ENCODE assay signal across 11 cellular contexts in genomic region chr18:44723973-44724778, GRCh38. TPM values are rescaled to one million over a fixed set of nuclear protein-coding genes. Genes with fewer than 3 reads are reported as not detected.
DNase-seq lines count a peak whose midpoint lies in the region; ATAC-seq, FAIRE-seq and TF ChIP-seq lines count a peak whose summit lies in the region.
"Had no signal": no experiment of that assay in that cellular context is flagged by ENCODE, and none has a peak within 500 bp of the region (broad histone marks: within the 10 kb centered on the region; RNA-seq: fewer than 3 reads in every experiment).

No MANE protein-coding gene starts in this region.

- DNase-seq in CD4-positive, CD25-positive, alpha-beta regulatory T cell = peak in 1 of 3 donors; percentile 51
- DNase-seq in astrocyte of the hippocampus (ENCODE audit: low read depth, low spot score) = peak; percentile 33
- no peak for DNase-seq in neural progenitor cell (ENCODE audit: low spot score)
- DNase-seq in H54 (ENCODE audit: insufficient read length, low spot score) = no peak
- DNase-seq in superior temporal gyrus (ENCODE audit: extremely low spot score) = no peak
- DNase-seq: DMS 273 treated with DMSO at 0.1 percent for 48 hours, H7, NCI-H2081 had no signal

- TF ChIP-seq POLR2A in H54 (IDR thresholded peaks at IDR 0.05; ENCODE audit: low read depth, low read length) = no peak

- H3K9me3 ChIP-seq in CD4-positive, CD25-positive, alpha-beta regulatory T cell (ENCODE audit: control insufficient read depth in 2 of 2, low read length in 2 of 2) = no peaks in the 10 kb centered on the region
- H3K9me3 ChIP-seq in KOPT-K1 (ENCODE audit: insufficient read depth, low read length, poor library complexity, severe bottlenecking) (no peaks in the 10 kb centered on the region), neural progenitor cell (ENCODE audit: low read depth) (no peaks in the 10 kb centered on the region)

- H3K36me3 Mint-ChIP-seq in CD4-positive, CD25-positive, alpha-beta regulatory T cell = no peaks in the 10 kb centered on the region
- peaks cover 12% of the 10 kb centered on the region for H3K36me3 Mint-ChIP-seq in neural progenitor cell

- H3K27ac Mint-ChIP-seq in CD4-positive, CD25-positive, alpha-beta regulatory T cell = peak overlapping the region; percentile 33 to 86 (median 85)
- peak overlapping the region; percentile 81 for H3K27ac Mint-ChIP-seq in neural progenitor cell

- H3K9ac ChIP-seq in neural progenitor cell = no peak overlapping the region

- no peak overlapping the region for H2AFZ ChIP-seq in neural progenitor cell (replicated peaks)

- peaks cover 41% of the 10 kb centered on the region for H3K4me1 ChIP-seq in CD4-positive, CD25-positive, alpha-beta regulatory T cell (ENCODE audit: control insufficient read depth, insufficient read depth, low read length, poor library complexity, severe bottlenecking)
- H3K4me1 ChIP-seq in neural progenitor cell = peaks cover 52% of the 10 kb centered on the region

- H3K27me3 ChIP-seq in CD4-positive, CD25-positive, alpha-beta regulatory T cell (ENCODE audit: control insufficient read depth, insufficient read depth, low read length) = no peaks in the 10 kb centered on the region
- H3K27me3 ChIP-seq in neural progenitor cell = no peaks in the 10 kb centered on the region

- H3F3A ChIP-seq in neural progenitor cell (ENCODE audit: low read depth) = no peaks in the 10 kb centered on the region

- TF ChIP-seq CTCF in neural progenitor cell (IDR thresholded peaks at IDR 0.05) = no peak

- no peak overlapping the region for H3K4me3 ChIP-seq in CD4-positive, CD25-positive, alpha-beta regulatory T cell (ENCODE audit: low read depth, low read length)
- H3K4me3 ChIP-seq in neural progenitor cell = no peak overlapping the region

- peaks cover 21 to 62% (median 53%) of the 10 kb centered on the region in 4 donors for H3K4me1 Mint-ChIP-seq in CD4-positive, CD25-positive, alpha-beta regulatory T cell
- peaks cover 69% of the 10 kb centered on the region for H3K4me1 Mint-ChIP-seq in neural progenitor cell

- ATAC-seq in CD4-positive, CD25-positive, alpha-beta regulatory T cell (ENCODE audit: low read depth in 2 of 2) = peak in 1 of 2 donors; percentile 12
- ATAC-seq in HG02884 (IDR thresholded peaks at IDR 0.05; ENCODE audit: unreplicated experiment) (no peak), GM19467 (IDR thresholded peaks at IDR 0.05; ENCODE audit: unreplicated experiment) (no peak)

- H3K36me3 ChIP-seq in CD4-positive, CD25-positive, alpha-beta regulatory T cell (ENCODE audit: control insufficient read depth, insufficient read depth, low read length) = no peaks in the 10 kb centered on the region
- H3K36me3 ChIP-seq in KOPT-K1 (ENCODE audit: insufficient read depth, low read length) (no peaks in the 10 kb centered on the region), neural progenitor cell (no peaks in the 10 kb centered on the region)

- H3K79me2 ChIP-seq in neural progenitor cell (ENCODE audit: low read depth) = peaks cover 11% of the 10 kb centered on the region

- H3K27ac ChIP-seq in CD4-positive, CD25-positive, alpha-beta regulatory T cell (ENCODE audit: insufficient read depth, low read length, poor library complexity, severe bottlenecking) = peak overlapping the region; percentile 18
- H3K27ac ChIP-seq in KOPT-K1 (ENCODE audit: low read depth, low read length, poor library complexity, severe bottlenecking) (peak overlapping the region; percentile 76), neural progenitor cell (no peak overlapping the region)

- no peaks in the 10 kb centered on the region for H3K27me3 Mint-ChIP-seq in CD4-positive, CD25-positive, alpha-beta regulatory T cell
- H3K27me3 Mint-ChIP-seq in neural progenitor cell (ENCODE audit: insufficient read depth, low read depth) = no peaks in the 10 kb centered on the region

- peaks cover 20% of the 10 kb centered on the region for H4K20me1 ChIP-seq in neural progenitor cell (ENCODE audit: low read depth)

- peak overlapping the region in 3 of 4 donors; percentile 12 to 73 (median 66) for H3K4me3 Mint-ChIP-seq in CD4-positive, CD25-positive, alpha-beta regulatory T cell
- H3K4me3 Mint-ChIP-seq in neural progenitor cell = no peak overlapping the region

- FAIRE-seq in H54 (lab: Jason Lieb, UNC) = no peak

- peak overlapping the region; percentile 55 for H3K4me2 ChIP-seq in neural progenitor cell

- H3K9me3 Mint-ChIP-seq in CD4-positive, CD25-positive, alpha-beta regulatory T cell = no peaks in the 10 kb centered on the region
- H3K9me3 Mint-ChIP-seq in neural progenitor cell = no peaks in the 10 kb centered on the region

RNA-seq across cellular contexts. Expression of gene SETBP1, which starts 43.5 kb away (rescaled TPM):
- 1.6 TPM for total RNA-seq in CD4-positive, CD25-positive, alpha-beta regulatory T cell
- under 1 TPM in 2 of 4 donors, not detected in 2; 0.32 to 0.38 TPM for polyA plus RNA-seq in CD4-positive, CD25-positive, alpha-beta regulatory T cell
- 12.0 and 14.4 TPM in 2 replicates for total RNA-seq in neural progenitor cell (ENCODE audit: low replicate concordance)
